Comparison of ENCODE assay signal across 19 cellular contexts in genomic region chr12:5498806-5499205, GRCh38.
DNase-seq lines count a peak whose midpoint lies in the region; ATAC-seq, FAIRE-seq and TF ChIP-seq lines count a peak whose summit lies in the region.
"Had no signal": no experiment of that assay in that cellular context is flagged by ENCODE, and none has a peak within 500 bp of the region (broad histone marks: within the 10 kb centered on the region; RNA-seq: fewer than 3 reads in every experiment).

No MANE protein-coding gene starts in this region.

- FAIRE-seq in astrocyte (lab: Jason Lieb, UNC) (no peak), small intestine (lab: Jason Lieb, UNC) (no peak)
- FAIRE-seq: G401.6, GM12891, HepG2, HTR-8/SVneo had no signal

- peaks cover 15% of the 10 kb centered on the region for H3K27me3 Mint-ChIP-seq in astrocyte (ENCODE audit: low read depth, unreplicated experiment)

- TF ChIP-seq CTCF in AG04450 (IDR thresholded peaks at IDR 0.05; ENCODE audit: low read depth, low read length) (no peak), astrocyte (IDR thresholded peaks at IDR 0.05; ENCODE audit: insufficient read depth, low read depth, low read length) (no peak)

- H3K4me2 ChIP-seq in astrocyte (ENCODE audit: low read length), result no peak overlapping the region
- H3K4me2 ChIP-seq: BLaER1, GM23338 had no signal

- H2AFZ ChIP-seq in astrocyte (ENCODE audit: low read depth, low read length), result no peak overlapping the region
- H2AFZ ChIP-seq: GM23338 had no signal

- H3K4me1 ChIP-seq in astrocyte (ENCODE audit: insufficient read depth, low read length), result peaks cover 10% of the 10 kb centered on the region
- peaks cover 15 to 30% of the 10 kb centered on the region in 2 donors for H3K4me1 ChIP-seq in small intestine (ENCODE audit: control insufficient read depth in 2 of 2, insufficient read depth in 1 of 2, low read depth in 1 of 2, low read length in 1 of 2)
- H3K4me1 ChIP-seq in effector memory CD4-positive, alpha-beta T cell (ENCODE audit: control insufficient read depth, insufficient read depth, low read length, poor library complexity, severe bottlenecking), result no peaks in the 10 kb centered on the region
- H3K4me1 ChIP-seq: BLaER1 had no signal

- peaks cover 13% of the 10 kb centered on the region for H3K4me1 Mint-ChIP-seq in astrocyte (ENCODE audit: low read depth, unreplicated experiment)
- H3K4me1 Mint-ChIP-seq: CD8-positive, alpha-beta memory T cell had no signal

- CTCF ChIA-PET in AG04450 (lab: Charles Lee), result interaction anchor here (1.0 kb wide), 1 partner anchor 12 kb away, joined by 4 read pairs; no protein-coding TSS in a partner anchor

- 63 to 78% (median 67%) methylated on average over 8 of the region's 8 CpGs for WGBS in small intestine, 3 donors

- H3K36me3 Mint-ChIP-seq in astrocyte (ENCODE audit: low read depth, unreplicated experiment), result peaks cover 2% of the 10 kb centered on the region
- H3K36me3 Mint-ChIP-seq: CD8-positive, alpha-beta memory T cell had no signal

- H3K9me3 Mint-ChIP-seq in astrocyte (ENCODE audit: unreplicated experiment), result no peaks in the 10 kb centered on the region
- H3K9me3 Mint-ChIP-seq: GM23338, H9 had no signal

- H3K4me3 Mint-ChIP-seq in astrocyte (ENCODE audit: unreplicated experiment), result no peak overlapping the region
- H3K4me3 Mint-ChIP-seq: CD8-positive, alpha-beta memory T cell; GM23338; H9 had no signal

- H3K9ac ChIP-seq in astrocyte (ENCODE audit: low read length), result peak overlapping the region; percentile 31
- H3K9ac ChIP-seq: BLaER1 had no signal

- peak overlapping the region; percentile 94 for H3K27ac ChIP-seq in AG04450 (ENCODE audit: low read depth, low read length)
- H3K27ac ChIP-seq in astrocyte (ENCODE audit: low read depth, low read length), result peak overlapping the region; percentile 47
- H3K27ac ChIP-seq in small intestine (ENCODE audit: low read depth in 1 of 2, low read length in 1 of 2), result peak overlapping the region; percentile 72 to 82
- H3K27ac ChIP-seq in effector memory CD4-positive, alpha-beta T cell (ENCODE audit: insufficient read depth, low read length, poor library complexity, severe bottlenecking), result no peak overlapping the region
- H3K27ac ChIP-seq: 22Rv1, BLaER1 had no signal

- H3K9me3 ChIP-seq in AG04450 (ENCODE audit: control insufficient read depth, insufficient read depth, low read length) (no peaks in the 10 kb centered on the region), astrocyte (ENCODE audit: insufficient read depth, low read depth, low read length) (no peaks in the 10 kb centered on the region), small intestine (ENCODE audit: control insufficient read depth, low read depth) (no peaks in the 10 kb centered on the region)
- no peaks in the 10 kb centered on the region for H3K9me3 ChIP-seq in effector memory CD4-positive, alpha-beta T cell (ENCODE audit: control insufficient read depth, low read length)
- H3K9me3 ChIP-seq: BLaER1 had no signal

- H3K27ac Mint-ChIP-seq in astrocyte (ENCODE audit: unreplicated experiment), result no peak overlapping the region
- H3K27ac Mint-ChIP-seq: CD8-positive, alpha-beta memory T cell; GM23338; H9 had no signal

- no peak overlapping the region for H3K4me3 ChIP-seq in AG04450 (ENCODE audit: low read depth, low read length)
- no peak overlapping the region for H3K4me3 ChIP-seq in astrocyte (ENCODE audit: insufficient read depth, low read depth, low read length)
- no peak overlapping the region for H3K4me3 ChIP-seq in small intestine (ENCODE audit: low read depth in 1 of 2, low read length in 2 of 2)
- H3K4me3 ChIP-seq in effector memory CD4-positive, alpha-beta T cell (ENCODE audit: insufficient read depth, low read depth, low read length, poor library complexity, severe bottlenecking), result no peak overlapping the region
- H3K4me3 ChIP-seq: BLaER1, GM23338 had no signal

- ATAC-seq in left lobe of liver (peak; percentile 28), HG03439 (IDR thresholded peaks at IDR 0.05; ENCODE audit: unreplicated experiment) (no peak)
- ATAC-seq: HepG2 had no signal

- no peaks in the 10 kb centered on the region for H4K20me1 ChIP-seq in astrocyte (ENCODE audit: insufficient read depth, low read length)
- H4K20me1 ChIP-seq: BLaER1 had no signal

- POLR2A ChIA-PET in AG04450 (lab: Yijun Ruan, JAX), result no interaction called here

- no peaks in the 10 kb centered on the region for H3K27me3 ChIP-seq in AG04450 (ENCODE audit: control insufficient read depth, insufficient read depth, low read length)
- peaks cover 4% of the 10 kb centered on the region for H3K27me3 ChIP-seq in astrocyte (ENCODE audit: insufficient read depth, low read length)
- no peaks in the 10 kb centered on the region for H3K27me3 ChIP-seq in small intestine (ENCODE audit: control insufficient read depth in 2 of 2, insufficient read depth in 2 of 2, low read length in 2 of 2)
- no peaks in the 10 kb centered on the region for H3K27me3 ChIP-seq in effector memory CD4-positive, alpha-beta T cell (replicated peaks; ENCODE audit: control insufficient read depth, insufficient read depth, low read length, poor library complexity, severe bottlenecking)
- H3K27me3 ChIP-seq: BLaER1 had no signal

- H3K79me2 ChIP-seq in astrocyte (ENCODE audit: insufficient read depth, low read length), result no peaks in the 10 kb centered on the region

- DNase-seq in AG04450 (ENCODE audit: low read depth, low spot score) (no peak), astrocyte (ENCODE audit: low read depth) (no peak), left lobe of liver (ENCODE audit: low spot score) (no peak), small intestine (no peak), NCI-H2196 (lab: John Stamatoyannopoulos, UW; ENCODE audit: unreplicated experiment) (no peak), NCI-H524 treated with DMSO at 0.1 percent for 48 hours (lab: John Stamatoyannopoulos, UW) (no peak)
- no peak for DNase-seq in effector memory CD4-positive, alpha-beta T cell
- DNase-seq: AML-193; CD8-positive, alpha-beta memory T cell; DMS79; H9 had no signal

- H3K36me3 ChIP-seq in astrocyte (ENCODE audit: insufficient read depth, low read length) (no peaks in the 10 kb centered on the region), small intestine (ENCODE audit: control insufficient read depth in 2 of 2, insufficient read depth in 2 of 2, low read length in 2 of 2) (no peaks in the 10 kb centered on the region)
- no peaks in the 10 kb centered on the region for H3K36me3 ChIP-seq in effector memory CD4-positive, alpha-beta T cell (ENCODE audit: control insufficient read depth, insufficient read depth, low read length)
- H3K36me3 ChIP-seq: BLaER1 had no signal
